Comparison of ENCODE assay signal across 1 cellular context in the genomic region with DNA sequence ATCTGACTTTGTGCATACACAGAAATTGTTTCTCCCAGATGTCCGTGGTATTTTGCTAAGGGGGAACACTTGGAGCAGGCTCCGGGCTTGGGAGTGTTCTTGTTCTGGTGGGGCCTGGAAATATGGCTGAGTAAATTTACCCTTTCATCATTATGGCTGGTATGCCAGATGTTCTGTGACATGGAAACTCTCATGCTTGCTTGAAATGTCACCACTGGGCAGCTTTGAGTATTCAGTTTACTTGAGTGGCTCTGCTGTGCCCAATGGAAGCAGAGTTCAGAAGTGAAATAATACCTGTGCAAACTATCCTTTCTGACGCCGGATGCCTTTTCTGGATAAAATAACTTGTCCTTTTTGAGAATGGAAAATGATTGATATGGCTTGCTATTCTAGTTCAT.
TF ChIP-seq lines count a peak whose summit lies in the region.

No MANE protein-coding gene starts in this region.

TF ChIP-seq in IMR-90, 13 proteins besides CTCF, POLR2A, EP300 and RAD21:
- TF ChIP-seq, protein P1, sequence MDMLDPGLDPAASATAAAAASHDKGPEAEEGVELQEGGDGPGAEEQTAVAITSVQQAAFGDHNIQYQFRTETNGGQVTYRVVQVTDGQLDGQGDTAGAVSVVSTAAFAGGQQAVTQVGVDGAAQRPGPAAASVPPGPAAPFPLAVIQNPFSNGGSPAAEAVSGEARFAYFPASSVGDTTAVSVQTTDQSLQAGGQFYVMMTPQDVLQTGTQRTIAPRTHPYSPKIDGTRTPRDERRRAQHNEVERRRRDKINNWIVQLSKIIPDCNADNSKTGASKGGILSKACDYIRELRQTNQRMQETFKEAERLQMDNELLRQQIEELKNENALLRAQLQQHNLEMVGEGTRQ (IDR thresholded peaks at IDR 0.05; ENCODE audit: low read depth, low read length) = no peak
- TF ChIP-seq SMC3 (IDR thresholded peaks at IDR 0.05; ENCODE audit: low read depth, low read length) (no peak), CEBPB (IDR thresholded peaks at IDR 0.05; ENCODE audit: low read depth, low read length) (no peak), CHD1 (IDR thresholded peaks at IDR 0.05; ENCODE audit: low read depth, low read length) (no peak), NFE2L2 (IDR thresholded peaks at IDR 0.05; ENCODE audit: low read depth, low read length) (no peak), RCOR1 (IDR thresholded peaks at IDR 0.05; ENCODE audit: insufficient replicate concordance, low read length) (no peak), MXI1 (IDR thresholded peaks at IDR 0.05; ENCODE audit: borderline replicate concordance, low read depth, low read length) (no peak), MAZ (IDR thresholded peaks at IDR 0.05; ENCODE audit: borderline replicate concordance, low read depth, low read length) (no peak), RFX5 (IDR thresholded peaks at IDR 0.05; ENCODE audit: low read depth, low read length) (no peak), MAFK (IDR thresholded peaks at IDR 0.05; ENCODE audit: low read depth, low read length) (no peak), FOS (IDR thresholded peaks at IDR 0.05; ENCODE audit: low read depth, low read length) (no peak), ELK1 (IDR thresholded peaks at IDR 0.05; ENCODE audit: borderline replicate concordance, low read depth, low read length) (no peak), BHLHE40 (IDR thresholded peaks at IDR 0.05; ENCODE audit: low read depth, low read length) (no peak)
